In the genomic region with DNA sequence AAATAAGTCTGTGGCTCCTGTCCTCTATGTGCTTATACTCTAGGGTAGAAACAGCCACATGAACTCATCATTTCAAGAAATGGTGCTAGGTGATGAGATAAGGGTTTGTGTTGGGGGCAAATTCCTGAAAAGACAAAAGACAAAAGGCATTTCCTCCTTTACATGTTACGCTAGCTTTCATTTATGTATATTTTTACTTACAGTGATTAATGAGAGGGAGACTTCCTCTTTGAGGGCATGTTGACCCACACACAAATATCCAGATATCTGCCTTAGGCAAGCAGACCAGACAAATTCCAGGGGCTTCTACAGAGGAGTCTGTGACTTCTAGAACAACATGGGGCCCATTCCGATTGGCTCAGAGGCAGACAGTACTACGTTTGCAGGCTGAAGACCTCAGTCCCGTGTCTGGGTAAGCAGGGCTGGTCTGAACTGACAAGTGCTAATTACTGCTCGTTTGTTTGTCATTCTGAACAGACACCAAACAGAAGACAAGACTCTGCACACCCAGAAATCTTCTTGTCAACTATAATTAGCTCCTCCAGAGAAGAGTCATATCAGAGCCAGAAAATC, we compare ENCODE assay signal across 1 cellular context.
TF ChIP-seq lines count a peak whose summit lies in the region.

No MANE protein-coding gene starts in this region.

TF ChIP-seq in WTC11, 78 proteins besides CTCF, POLR2A, EP300 and RAD21 (continued from another document):
- TF ChIP-seq, protein P1, sequence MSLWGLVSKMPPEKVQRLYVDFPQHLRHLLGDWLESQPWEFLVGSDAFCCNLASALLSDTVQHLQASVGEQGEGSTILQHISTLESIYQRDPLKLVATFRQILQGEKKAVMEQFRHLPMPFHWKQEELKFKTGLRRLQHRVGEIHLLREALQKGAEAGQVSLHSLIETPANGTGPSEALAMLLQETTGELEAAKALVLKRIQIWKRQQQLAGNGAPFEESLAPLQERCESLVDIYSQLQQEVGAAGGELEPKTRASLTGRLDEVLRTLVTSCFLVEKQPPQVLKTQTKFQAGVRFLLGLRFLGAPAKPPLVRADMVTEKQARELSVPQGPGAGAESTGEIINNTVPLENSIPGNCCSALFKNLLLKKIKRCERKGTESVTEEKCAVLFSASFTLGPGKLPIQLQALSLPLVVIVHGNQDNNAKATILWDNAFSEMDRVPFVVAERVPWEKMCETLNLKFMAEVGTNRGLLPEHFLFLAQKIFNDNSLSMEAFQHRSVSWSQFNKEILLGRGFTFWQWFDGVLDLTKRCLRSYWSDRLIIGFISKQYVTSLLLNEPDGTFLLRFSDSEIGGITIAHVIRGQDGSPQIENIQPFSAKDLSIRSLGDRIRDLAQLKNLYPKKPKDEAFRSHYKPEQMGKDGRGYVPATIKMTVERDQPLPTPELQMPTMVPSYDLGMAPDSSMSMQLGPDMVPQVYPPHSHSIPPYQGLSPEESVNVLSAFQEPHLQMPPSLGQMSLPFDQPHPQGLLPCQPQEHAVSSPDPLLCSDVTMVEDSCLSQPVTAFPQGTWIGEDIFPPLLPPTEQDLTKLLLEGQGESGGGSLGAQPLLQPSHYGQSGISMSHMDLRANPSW (CRISPR knock-in tag; conservative IDR thresholded peaks at IDR 0.05; ENCODE audit: low read depth): no peak
- TF ChIP-seq, protein P2, sequence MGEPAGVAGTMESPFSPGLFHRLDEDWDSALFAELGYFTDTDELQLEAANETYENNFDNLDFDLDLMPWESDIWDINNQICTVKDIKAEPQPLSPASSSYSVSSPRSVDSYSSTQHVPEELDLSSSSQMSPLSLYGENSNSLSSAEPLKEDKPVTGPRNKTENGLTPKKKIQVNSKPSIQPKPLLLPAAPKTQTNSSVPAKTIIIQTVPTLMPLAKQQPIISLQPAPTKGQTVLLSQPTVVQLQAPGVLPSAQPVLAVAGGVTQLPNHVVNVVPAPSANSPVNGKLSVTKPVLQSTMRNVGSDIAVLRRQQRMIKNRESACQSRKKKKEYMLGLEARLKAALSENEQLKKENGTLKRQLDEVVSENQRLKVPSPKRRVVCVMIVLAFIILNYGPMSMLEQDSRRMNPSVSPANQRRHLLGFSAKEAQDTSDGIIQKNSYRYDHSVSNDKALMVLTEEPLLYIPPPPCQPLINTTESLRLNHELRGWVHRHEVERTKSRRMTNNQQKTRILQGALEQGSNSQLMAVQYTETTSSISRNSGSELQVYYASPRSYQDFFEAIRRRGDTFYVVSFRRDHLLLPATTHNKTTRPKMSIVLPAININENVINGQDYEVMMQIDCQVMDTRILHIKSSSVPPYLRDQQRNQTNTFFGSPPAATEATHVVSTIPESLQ (CRISPR knock-in tag; IDR thresholded peaks at IDR 0.05): no peak
- TF ChIP-seq JUN (CRISPR knock-in tag; IDR thresholded peaks at IDR 0.05) (no peak), ZNF423 (CRISPR knock-in tag; IDR thresholded peaks at IDR 0.05) (no peak), NFYB (CRISPR knock-in tag; conservative IDR thresholded peaks at IDR 0.05; ENCODE audit: low read depth) (no peak)
- TF ChIP-seq, protein P3, sequence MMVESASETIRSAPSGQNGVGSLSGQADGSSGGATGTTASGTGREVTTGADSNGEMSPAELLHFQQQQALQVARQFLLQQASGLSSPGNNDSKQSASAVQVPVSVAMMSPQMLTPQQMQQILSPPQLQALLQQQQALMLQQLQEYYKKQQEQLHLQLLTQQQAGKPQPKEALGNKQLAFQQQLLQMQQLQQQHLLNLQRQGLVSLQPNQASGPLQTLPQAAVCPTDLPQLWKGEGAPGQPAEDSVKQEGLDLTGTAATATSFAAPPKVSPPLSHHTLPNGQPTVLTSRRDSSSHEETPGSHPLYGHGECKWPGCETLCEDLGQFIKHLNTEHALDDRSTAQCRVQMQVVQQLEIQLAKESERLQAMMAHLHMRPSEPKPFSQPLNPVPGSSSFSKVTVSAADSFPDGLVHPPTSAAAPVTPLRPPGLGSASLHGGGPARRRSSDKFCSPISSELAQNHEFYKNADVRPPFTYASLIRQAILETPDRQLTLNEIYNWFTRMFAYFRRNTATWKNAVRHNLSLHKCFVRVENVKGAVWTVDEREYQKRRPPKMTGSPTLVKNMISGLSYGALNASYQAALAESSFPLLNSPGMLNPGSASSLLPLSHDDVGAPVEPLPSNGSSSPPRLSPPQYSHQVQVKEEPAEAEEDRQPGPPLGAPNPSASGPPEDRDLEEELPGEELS (CRISPR knock-in tag; IDR thresholded peaks at IDR 0.05): no peak
- TF ChIP-seq, protein P4, sequence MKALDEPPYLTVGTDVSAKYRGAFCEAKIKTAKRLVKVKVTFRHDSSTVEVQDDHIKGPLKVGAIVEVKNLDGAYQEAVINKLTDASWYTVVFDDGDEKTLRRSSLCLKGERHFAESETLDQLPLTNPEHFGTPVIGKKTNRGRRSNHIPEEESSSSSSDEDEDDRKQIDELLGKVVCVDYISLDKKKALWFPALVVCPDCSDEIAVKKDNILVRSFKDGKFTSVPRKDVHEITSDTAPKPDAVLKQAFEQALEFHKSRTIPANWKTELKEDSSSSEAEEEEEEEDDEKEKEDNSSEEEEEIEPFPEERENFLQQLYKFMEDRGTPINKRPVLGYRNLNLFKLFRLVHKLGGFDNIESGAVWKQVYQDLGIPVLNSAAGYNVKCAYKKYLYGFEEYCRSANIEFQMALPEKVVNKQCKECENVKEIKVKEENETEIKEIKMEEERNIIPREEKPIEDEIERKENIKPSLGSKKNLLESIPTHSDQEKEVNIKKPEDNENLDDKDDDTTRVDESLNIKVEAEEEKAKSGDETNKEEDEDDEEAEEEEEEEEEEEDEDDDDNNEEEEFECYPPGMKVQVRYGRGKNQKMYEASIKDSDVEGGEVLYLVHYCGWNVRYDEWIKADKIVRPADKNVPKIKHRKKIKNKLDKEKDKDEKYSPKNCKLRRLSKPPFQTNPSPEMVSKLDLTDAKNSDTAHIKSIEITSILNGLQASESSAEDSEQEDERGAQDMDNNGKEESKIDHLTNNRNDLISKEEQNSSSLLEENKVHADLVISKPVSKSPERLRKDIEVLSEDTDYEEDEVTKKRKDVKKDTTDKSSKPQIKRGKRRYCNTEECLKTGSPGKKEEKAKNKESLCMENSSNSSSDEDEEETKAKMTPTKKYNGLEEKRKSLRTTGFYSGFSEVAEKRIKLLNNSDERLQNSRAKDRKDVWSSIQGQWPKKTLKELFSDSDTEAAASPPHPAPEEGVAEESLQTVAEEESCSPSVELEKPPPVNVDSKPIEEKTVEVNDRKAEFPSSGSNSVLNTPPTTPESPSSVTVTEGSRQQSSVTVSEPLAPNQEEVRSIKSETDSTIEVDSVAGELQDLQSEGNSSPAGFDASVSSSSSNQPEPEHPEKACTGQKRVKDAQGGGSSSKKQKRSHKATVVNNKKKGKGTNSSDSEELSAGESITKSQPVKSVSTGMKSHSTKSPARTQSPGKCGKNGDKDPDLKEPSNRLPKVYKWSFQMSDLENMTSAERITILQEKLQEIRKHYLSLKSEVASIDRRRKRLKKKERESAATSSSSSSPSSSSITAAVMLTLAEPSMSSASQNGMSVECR (CRISPR knock-in tag; IDR thresholded peaks at IDR 0.05; ENCODE audit: borderline replicate concordance): no peak
